In the genomic region with DNA sequence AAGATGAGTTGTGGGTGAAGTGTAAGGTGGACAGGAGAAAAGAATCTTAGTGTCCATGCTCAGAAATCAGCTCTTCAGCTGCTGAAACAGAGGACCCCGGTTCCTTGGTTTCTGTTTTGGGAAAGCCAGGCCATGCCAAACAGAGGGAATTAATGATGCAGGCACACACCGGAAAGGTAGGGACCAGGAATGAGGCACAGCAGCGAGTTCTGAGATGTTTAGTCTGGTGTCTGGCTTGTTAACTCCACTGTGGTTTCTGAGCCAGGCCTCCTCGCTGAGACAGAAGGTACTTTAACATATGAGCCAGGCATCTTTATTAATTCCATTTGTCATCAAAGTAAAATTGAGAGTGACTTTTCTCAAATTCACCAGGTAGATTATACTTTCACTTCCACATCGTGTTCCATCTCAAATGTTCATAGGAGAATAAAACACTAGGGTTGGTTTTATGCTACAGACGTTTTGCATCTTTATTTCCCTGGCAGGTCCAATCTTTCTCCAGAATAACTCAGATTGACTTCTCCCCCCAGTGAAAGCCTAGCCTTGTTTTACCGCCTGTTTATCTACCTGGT, we compare ENCODE assay signal across 8 cellular contexts. TPM values are rescaled to one million over a fixed set of nuclear protein-coding genes. Genes with fewer than 3 reads are reported as not detected.
A peak's percentile ranks its signal among the peaks of the same experiment; 100 is the strongest.
DNase-seq lines count a peak whose midpoint lies in the region; ATAC-seq and TF ChIP-seq lines count a peak whose summit lies in the region.

No MANE protein-coding gene starts in this region.

- H3K4me3 ChIP-seq in CD4-positive, CD25-positive, alpha-beta regulatory T cell (ENCODE audit: low read depth, low read length) = peak overlapping the region; percentile 86
- H3K4me3 ChIP-seq in Panc1 (ENCODE audit: low read depth in 2 of 2, low read length in 2 of 2) = peak overlapping the region; percentile 65 to 79

- H3K36me3 ChIP-seq in CD4-positive, CD25-positive, alpha-beta regulatory T cell (ENCODE audit: control insufficient read depth, insufficient read depth, low read length) = no peaks in the 10 kb centered on the region
- peaks cover 1% of the 10 kb centered on the region; the same call in 1 of the 2 replicates for H3K36me3 ChIP-seq in Panc1 (ENCODE audit: control insufficient read depth, insufficient read depth, low read length)

- no peak for ATAC-seq in CD4-positive, CD25-positive, alpha-beta regulatory T cell (ENCODE audit: low read depth in 2 of 2)
- no peak for ATAC-seq in Panc1
- no peak for ATAC-seq in HG02642 (IDR thresholded peaks at IDR 0.05; ENCODE audit: poor library complexity, unreplicated experiment)
- no peak for ATAC-seq in HG03432 (IDR thresholded peaks at IDR 0.05; ENCODE audit: unreplicated experiment)

- CTCF ChIA-PET in Panc1 (lab: Charles Lee) = no interaction called here
- CTCF ChIA-PET in MCF 10A (lab: Yijun Ruan, JAX) = interaction anchor here (1.0 to 4.0 kb wide), 21 partner anchors 8 to 169 kb away, joined by 3 to 48 read pairs (median 6); a partner anchor contains a TSS

- no peaks in the 10 kb centered on the region for H3K36me3 Mint-ChIP-seq in CD4-positive, CD25-positive, alpha-beta regulatory T cell
- peaks cover 16% of the 10 kb centered on the region for H3K36me3 Mint-ChIP-seq in MCF 10A (ENCODE audit: insufficient read depth, unreplicated experiment)
- peaks cover 50% of the 10 kb centered on the region for H3K36me3 Mint-ChIP-seq in nephron progenitor cell (ENCODE audit: low read depth)

- no peaks in the 10 kb centered on the region for H3K9me3 Mint-ChIP-seq in CD4-positive, CD25-positive, alpha-beta regulatory T cell
- H3K9me3 Mint-ChIP-seq in MCF 10A (ENCODE audit: unreplicated experiment) (no peaks in the 10 kb centered on the region), nephron progenitor cell (no peaks in the 10 kb centered on the region)

- TSS peak; percentile 21 for BruUV-seq in Panc1 (replicated peaks; lab: Mats Ljungman, UMichigan)
- TSS peak; percentile 23 for BruUV-seq in MCF 10A (replicated peaks; lab: Mats Ljungman, UMichigan)

- peaks cover 27 to 63% (median 44%) of the 10 kb centered on the region in 4 donors for H3K4me1 Mint-ChIP-seq in CD4-positive, CD25-positive, alpha-beta regulatory T cell
- H3K4me1 Mint-ChIP-seq in MCF 10A (ENCODE audit: insufficient read depth, unreplicated experiment) (peaks cover 19% of the 10 kb centered on the region), nephron progenitor cell (peaks cover 49% of the 10 kb centered on the region)

- H3K27me3 ChIP-seq in CD4-positive, CD25-positive, alpha-beta regulatory T cell (ENCODE audit: control insufficient read depth, insufficient read depth, low read length) = no peaks in the 10 kb centered on the region
- H3K27me3 ChIP-seq in Panc1 (ENCODE audit: control insufficient read depth, insufficient read depth, low read length) = no peaks in the 10 kb centered on the region

- peak; percentile 8 to 45 (median 18) for DNase-seq in CD4-positive, CD25-positive, alpha-beta regulatory T cell
- DNase-seq in Panc1 (ENCODE audit: low read depth, low spot score) (no peak), MCF 10A (ENCODE audit: unreplicated experiment) (no peak), nephron progenitor cell (no peak), Ammon's horn (ENCODE audit: low spot score) (no peak), NCI-H2196 (lab: John Stamatoyannopoulos, UW; ENCODE audit: unreplicated experiment) (no peak)

- no peaks in the 10 kb centered on the region for H3K9me3 ChIP-seq in CD4-positive, CD25-positive, alpha-beta regulatory T cell (ENCODE audit: control insufficient read depth in 2 of 2, low read length in 2 of 2)
- H3K9me3 ChIP-seq in Panc1 (ENCODE audit: control insufficient read depth, insufficient read depth, low read depth, low read length) = no peaks in the 10 kb centered on the region

- H3K27ac Mint-ChIP-seq in CD4-positive, CD25-positive, alpha-beta regulatory T cell = peak overlapping the region; percentile 92 to 96 (median 92)
- H3K27ac Mint-ChIP-seq in MCF 10A (ENCODE audit: low read depth, unreplicated experiment) (peak overlapping the region; percentile 85), nephron progenitor cell (no peak overlapping the region)

- TF ChIP-seq CTCF in Panc1 (IDR thresholded peaks at IDR 0.05) (no peak), MCF 10A (IDR thresholded peaks at IDR 0.05; ENCODE audit: unreplicated experiment) (no peak), nephron progenitor cell (IDR thresholded peaks at IDR 0.05) (no peak)

- peak overlapping the region; percentile 94 to 98 (median 94) for H3K4me3 Mint-ChIP-seq in CD4-positive, CD25-positive, alpha-beta regulatory T cell
- peak overlapping the region; percentile 95 for H3K4me3 Mint-ChIP-seq in MCF 10A (ENCODE audit: unreplicated experiment)
- H3K4me3 Mint-ChIP-seq in nephron progenitor cell = peak overlapping the region; percentile 90

- intact Hi-C loops in Panc1 (cut with micrococcal nuclease; ENCODE audit: unreplicated experiment) = loop anchor here (5.0 kb wide), 1 partner anchor 143 kb away; no protein-coding TSS in a partner anchor
- intact Hi-C loops in MCF 10A (cut with micrococcal nuclease) = no loop called here

- H3K4me1 ChIP-seq in CD4-positive, CD25-positive, alpha-beta regulatory T cell (ENCODE audit: control insufficient read depth, insufficient read depth, low read length, poor library complexity, severe bottlenecking) = peaks cover 51% of the 10 kb centered on the region
- peaks cover 18% of the 10 kb centered on the region for H3K4me1 ChIP-seq in Panc1 (ENCODE audit: control insufficient read depth, insufficient read depth, low read length)

- no peaks in the 10 kb centered on the region for H3K27me3 Mint-ChIP-seq in CD4-positive, CD25-positive, alpha-beta regulatory T cell
- H3K27me3 Mint-ChIP-seq in MCF 10A (ENCODE audit: insufficient read depth, unreplicated experiment) (no peaks in the 10 kb centered on the region), nephron progenitor cell (ENCODE audit: low read depth, poor library complexity) (no peaks in the 10 kb centered on the region)

- in situ Hi-C loops in Panc1 (cut with HindIII; ENCODE audit: low pct_unique_long_range_greater_than_20kb, low sequenced_read_pairs) = no loop called here

- POLR2A ChIA-PET in Panc1 (lab: Charles Lee) (interaction anchor here (0.6 kb wide), 1 partner anchor 42 kb away, joined by 4 read pairs; no protein-coding TSS in a partner anchor), MCF 10A (lab: Yijun Ruan, JAX) (interaction anchor here (0.6 to 5.8 kb wide), 22 partner anchors 8 to 292 kb away, joined by 3 to 61 read pairs (median 8); a partner anchor contains a TSS)

- H3K27ac ChIP-seq in CD4-positive, CD25-positive, alpha-beta regulatory T cell (ENCODE audit: insufficient read depth, low read length, poor library complexity, severe bottlenecking) = peak overlapping the region; percentile 73
- H3K27ac ChIP-seq in Panc1 (ENCODE audit: low read length) = peak overlapping the region; percentile 85

RNA-seq across cellular contexts. Expression of a gene that starts 23.5 kb away (rescaled TPM):
- total RNA-seq in CD4-positive, CD25-positive, alpha-beta regulatory T cell = 23.6 TPM
- polyA plus RNA-seq in CD4-positive, CD25-positive, alpha-beta regulatory T cell = 10 to 100 TPM; 45.4 to 69.0 (median 56.8) TPM
- total RNA-seq in Panc1 (2021; ENCODE audit: unreplicated experiment) (43.3 TPM), MCF 10A (2022) (42.0 and 43.7 TPM in 2 replicates)
- polyA plus RNA-seq in Panc1 (2012; ENCODE audit: insufficient read length) = 28.5 TPM

Comparison
In these comparisons a context has a peak if more than half of its experiments do, and no peak if none do; other contexts are left out.
1. DNase-seq: peak in CD4-positive, CD25-positive, alpha-beta regulatory T cell (3 of 3); none in Panc1 (single experiment), MCF 10A (single experiment), nephron progenitor cell (single experiment), Ammon's horn (single experiment) and NCI-H2196 (single experiment).
2. Peak in every context shown above with its lines, with median percentiles within 50 percentile points of each other: H3K4me3 Mint-ChIP-seq.